In genomic region chr7:137373507-137373906, GRCh38 we compare ENCODE assay signal across 2 cellular contexts.
TF ChIP-seq lines count a peak whose summit lies in the region.

No MANE protein-coding gene starts in this region.

TF ChIP-seq in GM23338, 12 proteins besides CTCF, POLR2A, EP300 and RAD21:
- TF ChIP-seq, protein P1, sequence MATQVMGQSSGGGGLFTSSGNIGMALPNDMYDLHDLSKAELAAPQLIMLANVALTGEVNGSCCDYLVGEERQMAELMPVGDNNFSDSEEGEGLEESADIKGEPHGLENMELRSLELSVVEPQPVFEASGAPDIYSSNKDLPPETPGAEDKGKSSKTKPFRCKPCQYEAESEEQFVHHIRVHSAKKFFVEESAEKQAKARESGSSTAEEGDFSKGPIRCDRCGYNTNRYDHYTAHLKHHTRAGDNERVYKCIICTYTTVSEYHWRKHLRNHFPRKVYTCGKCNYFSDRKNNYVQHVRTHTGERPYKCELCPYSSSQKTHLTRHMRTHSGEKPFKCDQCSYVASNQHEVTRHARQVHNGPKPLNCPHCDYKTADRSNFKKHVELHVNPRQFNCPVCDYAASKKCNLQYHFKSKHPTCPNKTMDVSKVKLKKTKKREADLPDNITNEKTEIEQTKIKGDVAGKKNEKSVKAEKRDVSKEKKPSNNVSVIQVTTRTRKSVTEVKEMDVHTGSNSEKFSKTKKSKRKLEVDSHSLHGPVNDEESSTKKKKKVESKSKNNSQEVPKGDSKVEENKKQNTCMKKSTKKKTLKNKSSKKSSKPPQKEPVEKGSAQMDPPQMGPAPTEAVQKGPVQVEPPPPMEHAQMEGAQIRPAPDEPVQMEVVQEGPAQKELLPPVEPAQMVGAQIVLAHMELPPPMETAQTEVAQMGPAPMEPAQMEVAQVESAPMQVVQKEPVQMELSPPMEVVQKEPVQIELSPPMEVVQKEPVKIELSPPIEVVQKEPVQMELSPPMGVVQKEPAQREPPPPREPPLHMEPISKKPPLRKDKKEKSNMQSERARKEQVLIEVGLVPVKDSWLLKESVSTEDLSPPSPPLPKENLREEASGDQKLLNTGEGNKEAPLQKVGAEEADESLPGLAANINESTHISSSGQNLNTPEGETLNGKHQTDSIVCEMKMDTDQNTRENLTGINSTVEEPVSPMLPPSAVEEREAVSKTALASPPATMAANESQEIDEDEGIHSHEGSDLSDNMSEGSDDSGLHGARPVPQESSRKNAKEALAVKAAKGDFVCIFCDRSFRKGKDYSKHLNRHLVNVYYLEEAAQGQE (IDR thresholded peaks at IDR 0.05; ENCODE audit: unreplicated experiment): no peak
- TF ChIP-seq ZNF462 (CRISPR knock-in tag; IDR thresholded peaks at IDR 0.05): no peak

TF ChIP-seq in H1, 55 proteins besides CTCF, POLR2A, EP300 and RAD21:
- TF ChIP-seq CREB1 (IDR thresholded peaks at IDR 0.05): no peak
- no peak for TF ChIP-seq CEBPB (IDR thresholded peaks at IDR 0.05; ENCODE audit: low read depth, low read length)
- TF ChIP-seq SP2 (IDR thresholded peaks at IDR 0.05; ENCODE audit: low read length): no peak
- TF ChIP-seq JUND (IDR thresholded peaks at IDR 0.05; ENCODE audit: low read length): no peak
- TF ChIP-seq SRF (IDR thresholded peaks at IDR 0.05; ENCODE audit: low read depth, low read length): no peak
- TF ChIP-seq BRCA1 (IDR thresholded peaks at IDR 0.05; ENCODE audit: low read depth, low read length): no peak
- no peak for TF ChIP-seq EGR1 (IDR thresholded peaks at IDR 0.05; ENCODE audit: borderline replicate concordance, low read depth, low read length)
- no peak for TF ChIP-seq TCF12 (IDR thresholded peaks at IDR 0.05; ENCODE audit: low read depth, low read length)
- no peak for TF ChIP-seq CBX8 (IDR thresholded peaks at IDR 0.05; ENCODE audit: borderline replicate concordance, low read depth, low read length)
